Comparison of ENCODE assay signal across 11 cellular contexts in genomic region chr22:30159561-30160353, GRCh38.
DNase-seq lines count a peak whose midpoint lies in the region; ATAC-seq, FAIRE-seq and TF ChIP-seq lines count a peak whose summit lies in the region.
"Had no signal": no experiment of that assay in that cellular context is flagged by ENCODE, and none has a peak within 500 bp of the region (broad histone marks: within the 10 kb centered on the region; RNA-seq: fewer than 3 reads in every experiment).

No MANE protein-coding gene starts in this region.

- H3K9me3 ChIP-seq in PC-3 (ENCODE audit: low read length) (no peaks in the 10 kb centered on the region), stomach (no peaks in the 10 kb centered on the region)
- H3K9me3 ChIP-seq: uterus had no signal

- H3K9ac ChIP-seq in PC-3 (ENCODE audit: low read length) = no peak overlapping the region

- WGBS in stomach, 5 donors = 48 to 62% (median 53%) methylated on average over 2 of the region's 2 CpGs

- H4K20me1 ChIP-seq in PC-3 (ENCODE audit: low read length) = no peaks in the 10 kb centered on the region

- no peaks in the 10 kb centered on the region for H3K27me3 ChIP-seq in PC-3 (ENCODE audit: low read length)
- no peaks in the 10 kb centered on the region for H3K27me3 ChIP-seq in stomach
- H3K27me3 ChIP-seq: uterus had no signal

- H3F3A ChIP-seq in PC-3 (ENCODE audit: low read length, unreplicated experiment) = no peaks in the 10 kb centered on the region

- no peak for TF ChIP-seq EP300 in stomach (IDR thresholded peaks at IDR 0.05)

- peak; percentile 40 for FAIRE-seq in G401.6 (lab: Jason Lieb, UNC)

- H3K27ac ChIP-seq in PC-3 (ENCODE audit: low read length) (no peak overlapping the region), stomach (no peak overlapping the region)
- H3K27ac ChIP-seq: uterus had no signal

- H3K36me3 ChIP-seq in PC-3 (ENCODE audit: low read depth, low read length) = no peaks in the 10 kb centered on the region
- H3K36me3 ChIP-seq in stomach = no peaks in the 10 kb centered on the region
- H3K36me3 ChIP-seq: uterus had no signal

- POLR2A ChIA-PET in PC-3 (lab: Charles Lee; ENCODE audit: unreplicated experiment) = interaction anchor here (0.5 to 0.7 kb wide), 2 partner anchors 19 to 47 kb away, joined by 5 to 9 read pairs; no protein-coding TSS in a partner anchor

- peak overlapping the region; percentile 48 for H2AFZ ChIP-seq in PC-3 (ENCODE audit: low read length)

- TF ChIP-seq POLR2A in stomach (IDR thresholded peaks at IDR 0.05) = no peak

- intact Hi-C loops in PC-3 (cut with micrococcal nuclease) (no loop called here), stomach (cut with DNase I; ENCODE audit: low total_unique reads) (no loop called here)

- H3K4me1 ChIP-seq in PC-3 (ENCODE audit: insufficient read depth, low read length) = peaks cover 11% of the 10 kb centered on the region; the same call in 1 of the 2 replicates
- H3K4me1 ChIP-seq in stomach = peaks cover 0 to 9% (median 0%) of the 10 kb centered on the region in 4 donors
- H3K4me1 ChIP-seq: uterus had no signal

- no TSS peak for BruUV-seq in PC-3 (replicated peaks; lab: Mats Ljungman, UMichigan)

- TF ChIP-seq CTCF in PC-3 (conservative IDR thresholded peaks at IDR 0.05; ENCODE audit: low read depth, low read length) = no peak
- no peak for TF ChIP-seq CTCF in epithelial cell of esophagus (IDR thresholded peaks at IDR 0.05; ENCODE audit: insufficient read depth, low read depth, low read length, missing control alignments)
- no peak for TF ChIP-seq CTCF in stomach (IDR thresholded peaks at IDR 0.05)

- ATAC-seq in PC-3 = peak; percentile 56
- ATAC-seq in GM19395 (IDR thresholded peaks at IDR 0.05; ENCODE audit: unreplicated experiment) = no peak
- no peak for ATAC-seq in HG03520 (IDR thresholded peaks at IDR 0.05; ENCODE audit: unreplicated experiment)

- peak; percentile 67 for DNase-seq in PC-3
- DNase-seq in epithelial cell of esophagus (ENCODE audit: low read depth) = peak; percentile 82
- DNase-seq in pons (ENCODE audit: low spot score) = peak; percentile 31
- DNase-seq in stomach = no peak
- DNase-seq: endodermal cell, retina, T-helper 9 cell, uterus had no signal

- 0 out of 2 replicates have a peak overlapping the region, but pooled peaks have one; percentile 1 for H3K4me2 ChIP-seq in PC-3 (ENCODE audit: low read length)

- no peaks in the 10 kb centered on the region for H3K79me2 ChIP-seq in PC-3 (ENCODE audit: low read length)

- CTCF ChIA-PET in PC-3 (lab: Charles Lee) = no interaction called here

- H3K9me2 ChIP-seq in PC-3 (replicated peaks; ENCODE audit: low read length) = no peaks in the 10 kb centered on the region

- H3K4me3 ChIP-seq in PC-3 (ENCODE audit: low read length) (no peak overlapping the region), epithelial cell of esophagus (ENCODE audit: low read length) (no peak overlapping the region), stomach (no peak overlapping the region)
- H3K4me3 ChIP-seq: uterus had no signal
